Comparison of ENCODE assay signal across 1 cellular context in the genomic region with DNA sequence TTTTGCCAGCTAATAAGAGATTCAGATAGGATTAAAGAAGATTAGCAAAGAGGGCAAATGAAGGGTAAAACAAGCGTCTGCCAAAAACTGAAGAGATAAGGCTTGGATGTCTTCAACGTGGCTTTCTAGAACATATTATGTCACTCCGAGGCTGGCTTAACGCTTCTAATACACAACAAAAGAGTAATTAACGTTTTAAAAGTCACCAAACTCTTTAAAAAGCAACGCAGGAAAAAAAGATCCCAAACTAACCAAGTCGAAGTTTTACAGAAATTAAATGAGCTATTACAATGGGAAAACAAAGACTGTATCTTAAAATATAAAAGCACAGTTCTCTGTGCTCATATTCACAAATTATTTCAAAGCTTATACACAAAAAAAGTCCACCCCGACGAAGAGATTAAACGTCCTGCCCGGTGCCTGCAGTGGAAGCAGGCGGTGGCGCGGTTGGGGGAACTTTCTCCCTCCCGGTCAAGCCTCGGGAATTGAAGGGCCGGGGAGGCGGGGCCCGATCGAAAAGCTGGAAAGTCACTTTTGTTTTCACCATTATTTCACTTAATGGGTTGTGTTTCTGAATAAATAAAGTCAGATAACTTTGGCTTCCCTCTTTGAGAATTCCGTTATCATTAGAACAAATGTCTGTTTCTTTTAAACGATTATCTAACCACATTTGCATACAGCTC.
TF ChIP-seq lines count a peak whose summit lies in the region.

No MANE protein-coding gene starts in this region.

TF ChIP-seq in HEK293, 187 proteins besides CTCF, POLR2A, EP300 and RAD21 (continued from another document):
- TF ChIP-seq, protein P1, sequence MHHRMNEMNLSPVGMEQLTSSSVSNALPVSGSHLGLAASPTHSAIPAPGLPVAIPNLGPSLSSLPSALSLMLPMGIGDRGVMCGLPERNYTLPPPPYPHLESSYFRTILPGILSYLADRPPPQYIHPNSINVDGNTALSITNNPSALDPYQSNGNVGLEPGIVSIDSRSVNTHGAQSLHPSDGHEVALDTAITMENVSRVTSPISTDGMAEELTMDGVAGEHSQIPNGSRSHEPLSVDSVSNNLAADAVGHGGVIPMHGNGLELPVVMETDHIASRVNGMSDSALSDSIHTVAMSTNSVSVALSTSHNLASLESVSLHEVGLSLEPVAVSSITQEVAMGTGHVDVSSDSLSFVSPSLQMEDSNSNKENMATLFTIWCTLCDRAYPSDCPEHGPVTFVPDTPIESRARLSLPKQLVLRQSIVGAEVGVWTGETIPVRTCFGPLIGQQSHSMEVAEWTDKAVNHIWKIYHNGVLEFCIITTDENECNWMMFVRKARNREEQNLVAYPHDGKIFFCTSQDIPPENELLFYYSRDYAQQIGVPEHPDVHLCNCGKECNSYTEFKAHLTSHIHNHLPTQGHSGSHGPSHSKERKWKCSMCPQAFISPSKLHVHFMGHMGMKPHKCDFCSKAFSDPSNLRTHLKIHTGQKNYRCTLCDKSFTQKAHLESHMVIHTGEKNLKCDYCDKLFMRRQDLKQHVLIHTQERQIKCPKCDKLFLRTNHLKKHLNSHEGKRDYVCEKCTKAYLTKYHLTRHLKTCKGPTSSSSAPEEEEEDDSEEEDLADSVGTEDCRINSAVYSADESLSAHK (tag by site-specific recombination; IDR thresholded peaks at IDR 0.05), result peak; percentile 88
